ENCODE assay signal across 8 cellular contexts in the genomic region with DNA sequence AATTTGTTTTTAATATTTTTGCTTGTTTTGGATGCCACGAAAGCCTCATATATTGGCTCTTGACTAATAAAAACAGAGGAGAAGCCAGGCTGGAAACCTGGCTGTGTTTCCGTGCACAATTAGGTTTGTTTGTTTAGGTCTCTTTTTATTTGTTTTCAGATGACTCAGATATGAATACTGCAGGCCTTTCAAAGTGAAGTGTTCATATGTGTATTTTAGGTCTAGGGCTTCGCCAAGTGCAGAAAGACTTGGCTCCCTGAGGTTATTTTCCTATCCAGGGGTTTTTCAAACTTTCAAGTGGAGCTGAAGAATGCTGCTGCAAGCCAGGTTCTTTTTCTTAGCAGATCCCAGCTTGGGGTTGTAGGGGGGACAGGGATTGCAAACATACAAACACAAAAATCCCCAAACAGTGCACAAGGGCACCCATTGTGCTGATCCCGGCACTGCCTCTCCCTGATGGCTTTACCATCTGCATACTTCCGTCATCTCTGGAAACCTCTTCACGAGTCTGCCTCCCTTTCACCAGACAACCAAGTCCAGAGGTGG.
DNase-seq lines count a peak whose midpoint lies in the region; ATAC-seq and TF ChIP-seq lines count a peak whose summit lies in the region.

No MANE protein-coding gene starts in this region.

- H3K27ac Mint-ChIP-seq in HFFc6: peak overlapping the region; percentile 78

- H3K9me3 Mint-ChIP-seq in HFFc6: no peaks in the 10 kb centered on the region

- no peaks in the 10 kb centered on the region for H3K9me2 ChIP-seq in PC-9 (ENCODE audit: insufficient read depth)

- H3K36me3 ChIP-seq in PC-9 (ENCODE audit: low read depth) (no peaks in the 10 kb centered on the region), testis (ENCODE audit: low read depth, missing control alignments) (no peaks in the 10 kb centered on the region)

- H3K9me3 ChIP-seq in PC-9 (ENCODE audit: insufficient read depth, low read depth) (no peaks in the 10 kb centered on the region; the same call in 1 of the 2 replicates), testis (no peaks in the 10 kb centered on the region)

- TF ChIP-seq POLR2A in testis (IDR thresholded peaks at IDR 0.05): no peak

- H3K79me2 ChIP-seq in PC-9 (ENCODE audit: low read depth): no peaks in the 10 kb centered on the region

- CTCF ChIA-PET in PC-9 (lab: Charles Lee): no interaction called here

- peak overlapping the region; percentile 38; the same call in 1 of the 2 replicates for H3K4me3 ChIP-seq in PC-9
- H3K4me3 ChIP-seq in testis: no peak overlapping the region

- POLR2A ChIA-PET in PC-9 (lab: Charles Lee; ENCODE audit: unreplicated experiment): interaction anchor here (0.8 kb wide), 1 partner anchor 12 kb away, joined by 10 read pairs; no protein-coding TSS in a partner anchor

- H3K27ac ChIP-seq in PC-9 (peak overlapping the region; percentile 36; the same call in 1 of the 2 replicates), foreskin keratinocyte (no peak overlapping the region), testis (no peak overlapping the region)

- ATAC-seq in foreskin keratinocyte (peak; percentile 38), HG02588 (IDR thresholded peaks at IDR 0.05; ENCODE audit: unreplicated experiment) (no peak), HG03097 (IDR thresholded peaks at IDR 0.05; ENCODE audit: low FRiP score, unreplicated experiment) (no peak), HG02571 (IDR thresholded peaks at IDR 0.05; ENCODE audit: unreplicated experiment) (no peak), GM21737 (IDR thresholded peaks at IDR 0.05; ENCODE audit: unreplicated experiment) (no peak)

- H2AFZ ChIP-seq in PC-9: 0 out of 2 replicates have a peak overlapping the region, but pooled peaks have one; percentile 6

- intact Hi-C loops in PC-9 (cut with micrococcal nuclease; ENCODE audit: unreplicated experiment) (no loop called here), testis (cut with DNase I; ENCODE audit: low total_unique reads) (no loop called here)

- H3K4me3 Mint-ChIP-seq in HFFc6: peak overlapping the region; percentile 66

- peaks cover 26% of the 10 kb centered on the region for H3F3A ChIP-seq in PC-9 (ENCODE audit: insufficient read depth, low read depth)

- no TSS peak for BruUV-seq in PC-9 (replicated peaks; lab: Mats Ljungman, UMichigan)

- no peaks in the 10 kb centered on the region; the same call in 1 of the 2 replicates for H3K27me3 ChIP-seq in PC-9 (ENCODE audit: insufficient read depth, low read depth)
- peaks cover 24% of the 10 kb centered on the region for H3K27me3 ChIP-seq in foreskin keratinocyte
- H3K27me3 ChIP-seq in testis: no peaks in the 10 kb centered on the region

- 51 to 61% methylated on average over 6 of the region's 6 CpGs for WGBS in testis, 2 donors

- H3K27me3 Mint-ChIP-seq in HFFc6 (ENCODE audit: insufficient read depth): peaks cover 3% of the 10 kb centered on the region

- TF ChIP-seq CTCF in HFFc6 (IDR thresholded peaks at IDR 0.05) (no peak), PC-9 (conservative IDR thresholded peaks at IDR 0.05) (no peak), foreskin keratinocyte (conservative IDR thresholded peaks at IDR 0.05) (no peak), testis (IDR thresholded peaks at IDR 0.05) (no peak)

- H3K4me1 ChIP-seq in PC-9 (replicated peaks; ENCODE audit: insufficient read depth) (peaks cover 29% of the 10 kb centered on the region), foreskin keratinocyte (no peaks in the 10 kb centered on the region), testis (peaks cover 3% of the 10 kb centered on the region)

- H3K4me2 ChIP-seq in PC-9: peak overlapping the region; percentile 74

- peaks cover 47% of the 10 kb centered on the region for H3K4me1 Mint-ChIP-seq in HFFc6 (ENCODE audit: low read depth)

- H3K36me3 Mint-ChIP-seq in HFFc6 (ENCODE audit: low read depth): no peaks in the 10 kb centered on the region

- H4K20me1 ChIP-seq in PC-9 (ENCODE audit: insufficient read depth): no peaks in the 10 kb centered on the region

- DNase-seq in HFFc6 (peak; percentile 89), PC-9 (peak in 1 of 2 experiments; percentile 81), foreskin keratinocyte (peak in 1 of 2 donors; percentile 15), testis (peak; percentile 37)
